Comparison of ENCODE assay signal across 12 cellular contexts in the genomic region with DNA sequence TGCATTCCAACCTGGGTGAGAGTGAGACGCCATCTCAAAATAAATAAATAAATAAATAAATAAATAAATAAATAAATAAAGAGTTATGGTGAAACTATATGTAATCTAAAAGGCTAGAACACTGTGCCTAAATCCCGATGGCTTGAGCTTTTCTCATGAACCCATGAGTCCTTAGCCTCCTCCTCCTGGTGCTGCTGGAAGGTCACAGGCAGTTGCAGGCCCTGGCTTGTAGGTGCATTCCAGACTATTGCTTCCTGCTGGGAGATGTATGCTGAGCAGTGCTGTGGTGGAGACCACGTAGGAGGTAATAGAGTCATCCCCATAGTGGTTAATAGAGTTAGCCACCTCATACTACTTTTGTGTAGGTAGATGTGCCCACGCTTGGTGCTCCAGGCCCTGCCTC. TPM values are rescaled to one million over a fixed set of nuclear protein-coding genes. Genes with fewer than 3 reads are reported as not detected.
DNase-seq lines count a peak whose midpoint lies in the region; ATAC-seq, FAIRE-seq and TF ChIP-seq lines count a peak whose summit lies in the region.
"Had no signal": no experiment of that assay in that cellular context is flagged by ENCODE, and none has a peak within 500 bp of the region (broad histone marks: within the 10 kb centered on the region; RNA-seq: fewer than 3 reads in every experiment).

No MANE protein-coding gene starts in this region.

- H3K4me3 ChIP-seq in HUES48 (ENCODE audit: low read depth, low read length) (0 out of 2 replicates have a peak overlapping the region, but pooled peaks have one; percentile 19), K562 (no peak overlapping the region)
- H3K4me3 ChIP-seq: ascending aorta had no signal

- CTCF ChIA-PET in K562 (lab: Yijun Ruan, JAX; ENCODE audit: low intra/inter-chr PET ratio), result no interaction called here

- peak overlapping the region; percentile 84 for H3K27ac Mint-ChIP-seq in type B pancreatic cell

- H3K9ac ChIP-seq in HUES48 (ENCODE audit: low read depth, low read length) (no peak overlapping the region), K562 (ENCODE audit: insufficient read depth in 1 of 2, low read depth in 2 of 2, low read length in 2 of 2) (no peak overlapping the region)

- H3K27me3 ChIP-seq in HUES48 (ENCODE audit: control insufficient read depth, insufficient read depth, low read length) (no peaks in the 10 kb centered on the region), K562 (ENCODE audit: control insufficient read depth in 2 of 2, insufficient read depth in 2 of 2, low read length in 2 of 2) (peaks cover 0 to 5% of the 10 kb centered on the region in 2 experiments; a peak in 3 of 5 replicates)
- H3K27me3 ChIP-seq: ascending aorta had no signal

- POLR2A ChIA-PET in K562 (lab: Yijun Ruan, JAX), result interaction anchor here (0.6 to 1.6 kb wide), 2 partner anchors 8 to 28 kb away, joined by 3 to 5 read pairs; no protein-coding TSS in a partner anchor

- TF ChIP-seq EP300 in K562 (IDR thresholded peaks at IDR 0.05; ENCODE audit: low read length), result no peak

- in situ Hi-C loops in K562 (cut with MboI), result no loop called here

- no peak overlapping the region for H3K4me2 ChIP-seq in K562 (ENCODE audit: insufficient read depth, low read length)

- TF ChIP-seq CTCF in K562 (IDR thresholded peaks at IDR 0.05 in 2 of 3, conservative IDR thresholded peaks at IDR 0.05 in 1 of 3; ENCODE audit: insufficient read depth in 2 of 3, low read depth in 1 of 3, low read length in 3 of 3) (no peak), type B pancreatic cell (conservative IDR thresholded peaks at IDR 0.05) (no peak)

- H3K27me3 Mint-ChIP-seq in type B pancreatic cell, result no peaks in the 10 kb centered on the region

- BruUV-seq in K562 (replicated peaks; lab: Mats Ljungman, UMichigan), result no TSS peak

- H3K36me3 ChIP-seq in HUES48 (ENCODE audit: control insufficient read depth, insufficient read depth, low read length) (no peaks in the 10 kb centered on the region), K562 (ENCODE audit: control insufficient read depth, insufficient read depth, low read length) (no peaks in the 10 kb centered on the region)
- H3K36me3 ChIP-seq: ascending aorta had no signal

- H3K9me3 Mint-ChIP-seq in type B pancreatic cell, result no peaks in the 10 kb centered on the region

- no peak for FAIRE-seq in K562 (lab: Jason Lieb, UNC)
- FAIRE-seq: endometrium had no signal

- H3K4me1 ChIP-seq in HUES48 (ENCODE audit: control insufficient read depth, insufficient read depth, low read length) (peaks cover 46% of the 10 kb centered on the region), K562 (replicated peaks in 1 of 2; ENCODE audit: control insufficient read depth in 2 of 2, insufficient read depth in 2 of 2, low read length in 2 of 2) (no peaks in the 10 kb centered on the region; a peak in 2 of 5 replicates)
- H3K4me1 ChIP-seq: ascending aorta had no signal

- H2AFZ ChIP-seq in K562 (ENCODE audit: low read depth, low read length), result no peak overlapping the region

- no peak for TF ChIP-seq POLR2A in K562 (conservative IDR thresholded peaks at IDR 0.05)

- 42% methylated on average over 4 of the region's 4 CpGs for WGBS in K562 (ENCODE audit: insufficient coverage, low coverage, missing lambda C conversion rate)

- H3K36me3 Mint-ChIP-seq in type B pancreatic cell, result no peaks in the 10 kb centered on the region

- DNase-seq in K562 (ENCODE audit: extremely low read depth in 1 of 4, low spot score in 3 of 4) (no peak), kidney tubule cell (ENCODE audit: low spot score) (peak; percentile 67), type B pancreatic cell (ENCODE audit: extremely low spot score, unreplicated experiment) (no peak)
- no peak for DNase-seq in stimulated activated CD8-positive, alpha-beta memory T cell treated with anti-CD3 and anti-CD28 coated beads, Interleukin-4, amount 100 ng/mL, for 48 hours
- DNase-seq in stimulated activated CD4-positive, alpha-beta T cell treated with anti-CD3 and anti-CD28 coated beads, Interleukin-1b, Interleukin-23, amount 100 ng/mL, for 48 hours, result no peak
- DNase-seq: activated CD4-positive, alpha-beta T cell treated with anti-CD3 and anti-CD28 coated beads for 1 hour; hippocampal formation; NCI-H345 had no signal

- intact Hi-C loops in K562 (cut with micrococcal nuclease), result no loop called here

- H3K27ac ChIP-seq in HUES48 (ENCODE audit: low read depth, low read length), result peak overlapping the region; percentile 97
- H3K27ac ChIP-seq in K562 (ENCODE audit: extremely low read depth, low read depth, low read length), result no peak overlapping the region
- H3K27ac ChIP-seq: ascending aorta had no signal

- TF ChIP-seq RAD21 in K562 (CRISPR knock-in tag; conservative IDR thresholded peaks at IDR 0.05 in 1 of 2, IDR thresholded peaks at IDR 0.05 in 1 of 2), result no peak

- ATAC-seq in K562, result no peak
- no peak for ATAC-seq in GM19463 (IDR thresholded peaks at IDR 0.05; ENCODE audit: unreplicated experiment)

- no peaks in the 10 kb centered on the region for H3K79me2 ChIP-seq in K562 (ENCODE audit: control insufficient read depth, insufficient read depth, low read length)

- H3K9me3 ChIP-seq in HUES48 (ENCODE audit: control insufficient read depth, insufficient read depth, low read length) (no peaks in the 10 kb centered on the region), K562 (replicated peaks; ENCODE audit: control insufficient read depth, insufficient read depth, low read depth, low read length) (no peaks in the 10 kb centered on the region)
- H3K9me3 ChIP-seq: ascending aorta had no signal

- H3K4me3 Mint-ChIP-seq in type B pancreatic cell, result peak overlapping the region; percentile 31

- peaks cover 49% of the 10 kb centered on the region for H3K4me1 Mint-ChIP-seq in type B pancreatic cell (ENCODE audit: unreplicated experiment)

- peaks cover 3% of the 10 kb centered on the region for H3K9me1 ChIP-seq in K562 (ENCODE audit: control insufficient read depth, insufficient read depth, low read length)

- H4K20me1 ChIP-seq in K562 (replicated peaks; ENCODE audit: control insufficient read depth, insufficient read depth, low read length), result no peaks in the 10 kb centered on the region

RNA-seq across cellular contexts. Expression of a gene that starts 12.5 kb away (rescaled TPM):
- 22.2 and 40.3 TPM in 2 replicates for total RNA-seq in K562 (2011; cell fraction: chromatin; rRNA removed; ENCODE audit: low replicate concordance)
- 21.8 and 28.2 TPM in 2 replicates for total RNA-seq in K562 (2011; cell fraction: nucleolus; rRNA removed)
- total RNA-seq in K562 (2011; cell fraction: nucleoplasm; rRNA removed), result 25.1 and 31.5 TPM in 2 replicates
- total RNA-seq in K562 (2014; rRNA removed) (4.2 and 5.5 TPM in 2 replicates), K562 (2014; rRNA removed; fragmentation: Illumina TruSeq; extraction: Trizol) (2.8 and 3.6 TPM in 2 replicates), K562 (2015; rRNA removed; fragmentation: Illumina TruSeq; extraction: Trizol) (3.8 and 4.5 TPM in 2 replicates), K562 (2021) (6.8 and 7.3 TPM in 2 replicates), type B pancreatic cell (ENCODE audit: low replicate concordance) (115 and 155 TPM in 2 replicates)
- polyA plus RNA-seq in K562 (2011; rRNA removed) (5.2 and 11.2 TPM in 2 replicates), K562 (2014; fragmentation: Illumina TruSeq; extraction: Trizol) (3.9 and 4.6 TPM in 2 replicates), K562 (2014; fragmentation: Nextera tagmentation; extraction: Ambion mirVana) (under 1 TPM; 0.20 to 0.24 TPM), K562 (2014; rRNA removed) (4.2 and 4.7 TPM in 2 replicates)
- 7.6 and 9.5 TPM in 2 replicates for polyA plus RNA-seq in K562 (2011; cell fraction: cytosol; rRNA removed)
- 20.2 and 31.7 TPM in 2 replicates for polyA plus RNA-seq in K562 (2011; cell fraction: nucleus; rRNA removed)
- polyA plus RNA-seq in K562 (2012), result 6.4 and 11.6 TPM in 2 replicates
- polyA minus RNA-seq in K562 (2011; rRNA and poly(A)+ RNA removed), result 6.3 and 6.5 TPM in 2 replicates
- 6.1 and 9.0 TPM in 2 replicates for polyA minus RNA-seq in K562 (2011; cell fraction: cytosol; rRNA and poly(A)+ RNA removed)
- polyA minus RNA-seq in K562 (2011; cell fraction: nucleus; rRNA and poly(A)+ RNA removed), result 7.5 and 12.9 TPM in 2 replicates

RNA-seq across cellular contexts. Expression of a gene that starts 29.2 kb away (rescaled TPM):
- 66.5 and 104 TPM in 2 replicates for total RNA-seq in K562 (2011; cell fraction: chromatin; rRNA removed; ENCODE audit: low replicate concordance)
- 57.0 and 62.8 TPM in 2 replicates for total RNA-seq in K562 (2011; cell fraction: nucleolus; rRNA removed)
- total RNA-seq in K562 (2011; cell fraction: nucleoplasm; rRNA removed), result 55.2 and 63.2 TPM in 2 replicates
- 7.8 and 8.2 TPM in 2 replicates for total RNA-seq in K562 (2014; rRNA removed)
- total RNA-seq in K562 (2014; rRNA removed; fragmentation: Illumina TruSeq; extraction: Trizol), result 3.5 and 5.9 TPM in 2 replicates
- 5.7 TPM in 2 replicates for total RNA-seq in K562 (2015; rRNA removed; fragmentation: Illumina TruSeq; extraction: Trizol)
- 12.7 and 14.3 TPM in 2 replicates for total RNA-seq in K562 (2021)
- 13.0 and 28.0 TPM in 2 replicates for polyA plus RNA-seq in K562 (2011; rRNA removed)
- 8.8 and 11.0 TPM in 2 replicates for polyA plus RNA-seq in K562 (2011; cell fraction: cytosol; rRNA removed)
- polyA plus RNA-seq in K562 (2011; cell fraction: nucleus; rRNA removed), result 61.4 and 88.8 TPM in 2 replicates
- 10.2 and 26.7 TPM in 2 replicates for polyA plus RNA-seq in K562 (2012)
- 7.4 and 7.7 TPM in 2 replicates for polyA plus RNA-seq in K562 (2014; fragmentation: Illumina TruSeq; extraction: Trizol)
- 1 to 10 TPM; 1.7 to 3.0 TPM for polyA plus RNA-seq in K562 (2014; fragmentation: Nextera tagmentation; extraction: Ambion mirVana)
- polyA plus RNA-seq in K562 (2014; rRNA removed), result 8.5 and 16.2 TPM in 2 replicates
- 8.1 and 12.4 TPM in 2 replicates for polyA minus RNA-seq in K562 (2011; rRNA and poly(A)+ RNA removed)
- polyA minus RNA-seq in K562 (2011; cell fraction: cytosol; rRNA and poly(A)+ RNA removed), result 4.9 and 7.6 TPM in 2 replicates
- 13.9 and 24.8 TPM in 2 replicates for polyA minus RNA-seq in K562 (2011; cell fraction: nucleus; rRNA and poly(A)+ RNA removed)
- total RNA-seq in type B pancreatic cell (ENCODE audit: low replicate concordance), result 33.2 and 36.4 TPM in 2 replicates

RNA-seq across cellular contexts. Expression of a gene that starts 29.4 kb away (rescaled TPM):
- 55.0 and 103 TPM in 2 replicates for total RNA-seq in K562 (2011; cell fraction: chromatin; rRNA removed; ENCODE audit: low replicate concordance)
- total RNA-seq in K562 (2011; cell fraction: nucleolus; rRNA removed), result 75.3 and 93.7 TPM in 2 replicates
- total RNA-seq in K562 (2011; cell fraction: nucleoplasm; rRNA removed), result 73.5 and 75.7 TPM in 2 replicates
- total RNA-seq in K562 (2014; rRNA removed) (87.3 and 125 TPM in 2 replicates), K562 (2014; rRNA removed; fragmentation: Illumina TruSeq; extraction: Trizol) (95.4 and 98.5 TPM in 2 replicates), K562 (2015; rRNA removed; fragmentation: Illumina TruSeq; extraction: Trizol) (121 and 125 TPM in 2 replicates), K562 (2021) (254 and 262 TPM in 2 replicates), type B pancreatic cell (ENCODE audit: low replicate concordance) (58.6 and 71.8 TPM in 2 replicates)
- polyA plus RNA-seq in K562 (2011; rRNA removed) (80.6 and 130 TPM in 2 replicates), K562 (2014; fragmentation: Illumina TruSeq; extraction: Trizol) (195 and 200 TPM in 2 replicates), K562 (2014; fragmentation: Nextera tagmentation; extraction: Ambion mirVana) (100 to 1,000 TPM in 1 of 2 experiments, 10 to 100 TPM in 1; 63.1 to 130 TPM), K562 (2014; rRNA removed) (131 and 157 TPM in 2 replicates)
- 93.9 and 148 TPM in 2 replicates for polyA plus RNA-seq in K562 (2011; cell fraction: cytosol; rRNA removed)
- polyA plus RNA-seq in K562 (2011; cell fraction: nucleus; rRNA removed), result 109 and 125 TPM in 2 replicates
- polyA plus RNA-seq in K562 (2012), result 159 and 194 TPM in 2 replicates
- polyA minus RNA-seq in K562 (2011; rRNA and poly(A)+ RNA removed), result 55.0 and 56.7 TPM in 2 replicates
- 65.4 and 78.7 TPM in 2 replicates for polyA minus RNA-seq in K562 (2011; cell fraction: cytosol; rRNA and poly(A)+ RNA removed)
- 19.1 and 29.4 TPM in 2 replicates for polyA minus RNA-seq in K562 (2011; cell fraction: nucleus; rRNA and poly(A)+ RNA removed)

RNA-seq across cellular contexts. Expression of a gene that starts 35.0 kb away (rescaled TPM):
- 70.4 and 175 TPM in 2 replicates for total RNA-seq in K562 (2011; cell fraction: chromatin; rRNA removed; ENCODE audit: low replicate concordance)
- 86.6 and 96.7 TPM in 2 replicates for total RNA-seq in K562 (2011; cell fraction: nucleolus; rRNA removed)
- total RNA-seq in K562 (2011; cell fraction: nucleoplasm; rRNA removed), result 50.5 and 66.0 TPM in 2 replicates
- 8.6 and 10.9 TPM in 2 replicates for total RNA-seq in K562 (2014; rRNA removed)
- 3.7 and 4.8 TPM in 2 replicates for total RNA-seq in K562 (2014; rRNA removed; fragmentation: Illumina TruSeq; extraction: Trizol)
- 8.0 and 8.3 TPM in 2 replicates for total RNA-seq in K562 (2015; rRNA removed; fragmentation: Illumina TruSeq; extraction: Trizol)
- total RNA-seq in K562 (2021), result 13.5 and 14.7 TPM in 2 replicates
- 20.1 and 40.1 TPM in 2 replicates for polyA plus RNA-seq in K562 (2011; rRNA removed)
- 28.7 and 31.1 TPM in 2 replicates for polyA plus RNA-seq in K562 (2011; cell fraction: cytosol; rRNA removed)
- 166 and 186 TPM in 2 replicates for polyA plus RNA-seq in K562 (2011; cell fraction: nucleus; rRNA removed)
- polyA plus RNA-seq in K562 (2012), result 16.0 and 41.6 TPM in 2 replicates
- polyA plus RNA-seq in K562 (2014; fragmentation: Illumina TruSeq; extraction: Trizol), result 10.2 and 10.4 TPM in 2 replicates
- under 1 TPM; 0.44 to 0.74 TPM for polyA plus RNA-seq in K562 (2014; fragmentation: Nextera tagmentation; extraction: Ambion mirVana)
- 11.9 and 14.3 TPM in 2 replicates for polyA plus RNA-seq in K562 (2014; rRNA removed)
- 23.5 and 28.2 TPM in 2 replicates for polyA minus RNA-seq in K562 (2011; rRNA and poly(A)+ RNA removed)
- 16.0 and 23.6 TPM in 2 replicates for polyA minus RNA-seq in K562 (2011; cell fraction: cytosol; rRNA and poly(A)+ RNA removed)
- 33.4 and 49.4 TPM in 2 replicates for polyA minus RNA-seq in K562 (2011; cell fraction: nucleus; rRNA and poly(A)+ RNA removed)
- 53.7 and 65.0 TPM in 2 replicates for total RNA-seq in type B pancreatic cell (ENCODE audit: low replicate concordance)
